In genomic region chr16:67198238-67198734, GRCh38 we compare ENCODE assay signal across 1 cellular context.
TF ChIP-seq lines count a peak whose summit lies in the region.

No MANE protein-coding gene starts in this region.

TF ChIP-seq in liver, 16 proteins besides CTCF, POLR2A, EP300 and RAD21 (continued from another document):
- TF ChIP-seq REST (IDR thresholded peaks at IDR 0.05), result no peak
- no peak for TF ChIP-seq RXRA (IDR thresholded peaks at IDR 0.05)
- no peak for TF ChIP-seq HNF4A (conservative IDR thresholded peaks at IDR 0.05)
- TF ChIP-seq NR2F2 (IDR thresholded peaks at IDR 0.05), result no peak
- TF ChIP-seq YY1 (IDR thresholded peaks at IDR 0.05), result no peak
- no peak for TF ChIP-seq ZBTB33 (IDR thresholded peaks at IDR 0.05)
- no peak for TF ChIP-seq FOXA2 (IDR thresholded peaks at IDR 0.05)
- TF ChIP-seq JUND (IDR thresholded peaks at IDR 0.05), result no peak
- no peak for TF ChIP-seq FOXA1 (IDR thresholded peaks at IDR 0.05)
- no peak for TF ChIP-seq EGR1 (IDR thresholded peaks at IDR 0.05; ENCODE audit: low read depth in 2 of 2)
- no peak for TF ChIP-seq GABPA (IDR thresholded peaks at IDR 0.05 in 1 of 2, conservative IDR thresholded peaks at IDR 0.05 in 1 of 2)
- TF ChIP-seq SP1 (IDR thresholded peaks at IDR 0.05), result no peak
